In genomic region chr5:4245511-4245910, GRCh38 we compare ENCODE assay signal across 16 cellular contexts.
DNase-seq lines count a peak whose midpoint lies in the region; ATAC-seq and TF ChIP-seq lines count a peak whose summit lies in the region.
"Had no signal": no experiment of that assay in that cellular context is flagged by ENCODE, and none has a peak within 500 bp of the region (broad histone marks: within the 10 kb centered on the region; RNA-seq: fewer than 3 reads in every experiment).

No MANE protein-coding gene starts in this region.

- WGBS in esophagus muscularis mucosa: 80% methylated on average over 10 of the region's 10 CpGs
- WGBS in stomach, 5 donors: 78 to 85% (median 84%) methylated on average over 10 of the region's 10 CpGs

- H3K36me3 ChIP-seq in esophagus muscularis mucosa (no peaks in the 10 kb centered on the region), stomach (no peaks in the 10 kb centered on the region)
- H3K36me3 ChIP-seq: BLaER1 had no signal

- H3K27ac ChIP-seq in esophagus muscularis mucosa (replicated peaks in 1 of 4) (no peak overlapping the region), stomach (no peak overlapping the region)
- H3K27ac ChIP-seq: BLaER1, HL-60 had no signal

- DNase-seq in NCI-H82 (lab: John Stamatoyannopoulos, UW) (peak; percentile 66), NCI-H82 treated with DMSO at 0.1 percent for 48 hours (lab: John Stamatoyannopoulos, UW; ENCODE audit: unreplicated experiment) (no peak), NCI-H1048 (lab: John Stamatoyannopoulos, UW) (peak; percentile 11), esophagus muscularis mucosa (ENCODE audit: extremely low spot score) (peak; percentile 78), mesenteric fat pad (ENCODE audit: low spot score) (no peak), stomach (no peak)
- DNase-seq: 8988T; Calu3; CD4-positive, alpha-beta memory T cell; DMS79 treated with DMSO at 0.1 percent for 48 hours; EL; HCEC 1CT had no signal

- intact Hi-C loops in esophagus muscularis mucosa (cut with DNase I): no loop called here
- intact Hi-C loops in stomach (cut with DNase I; ENCODE audit: low total_unique reads): no loop called here

- TF ChIP-seq EP300 in esophagus muscularis mucosa (IDR thresholded peaks at IDR 0.05) (no peak), stomach (IDR thresholded peaks at IDR 0.05) (no peak)

- H3K4me1 ChIP-seq in esophagus muscularis mucosa (no peaks in the 10 kb centered on the region), stomach (no peaks in the 10 kb centered on the region)
- H3K4me1 ChIP-seq: BLaER1 had no signal

- no peak for ATAC-seq in HG03196 (IDR thresholded peaks at IDR 0.05; ENCODE audit: unreplicated experiment)
- ATAC-seq: GM12878 had no signal

- no peak overlapping the region for H3K4me3 ChIP-seq in esophagus muscularis mucosa
- H3K4me3 ChIP-seq in stomach: no peak overlapping the region
- H3K4me3 ChIP-seq: BLaER1, GM12878 had no signal

- TF ChIP-seq POLR2A in esophagus muscularis mucosa (IDR thresholded peaks at IDR 0.05; ENCODE audit: low read depth) (no peak), stomach (IDR thresholded peaks at IDR 0.05) (no peak)

- no peaks in the 10 kb centered on the region for H3K9me3 ChIP-seq in esophagus muscularis mucosa
- peaks cover 0 to 7% (median 0%) of the 10 kb centered on the region in 4 donors for H3K9me3 ChIP-seq in stomach
- H3K9me3 ChIP-seq: BLaER1 had no signal

- H3K27me3 ChIP-seq in esophagus muscularis mucosa: peaks cover 0 to 4% (median 0%) of the 10 kb centered on the region in 4 donors
- H3K27me3 ChIP-seq in stomach: no peaks in the 10 kb centered on the region
- H3K27me3 ChIP-seq: BLaER1 had no signal

- no peak for TF ChIP-seq CTCF in esophagus muscularis mucosa (IDR thresholded peaks at IDR 0.05)
- no peak for TF ChIP-seq CTCF in stomach (IDR thresholded peaks at IDR 0.05)

Comparison
In these comparisons a context has a peak if more than half of its experiments do, and no peak if none do; other contexts are left out.
1. DNase-seq: peak in NCI-H82 (single experiment), NCI-H1048 (single experiment) and esophagus muscularis mucosa (single experiment); none in NCI-H82 treated with DMSO at 0.1 percent for 48 hours (single experiment), mesenteric fat pad (single experiment) and stomach (single experiment).